Comparison of ENCODE assay signal across 8 cellular contexts in genomic region chr12:100573168-100573498, GRCh38. TPM values are rescaled to one million over a fixed set of nuclear protein-coding genes. Genes with fewer than 3 reads are reported as not detected.
A peak's percentile ranks its signal among the peaks of the same experiment; 100 is the strongest.
DNase-seq lines count a peak whose midpoint lies in the region; ATAC-seq, FAIRE-seq and TF ChIP-seq lines count a peak whose summit lies in the region.

No MANE protein-coding gene starts in this region.

- H3K4me1 ChIP-seq in lung (ENCODE audit: control insufficient read depth in 2 of 2, insufficient read depth in 2 of 2, low read length in 2 of 2): no peaks in the 10 kb centered on the region
- H3K4me1 ChIP-seq in tibial artery: peaks cover 0 to 19% (median 11%) of the 10 kb centered on the region in 4 donors

- H3K9me3 ChIP-seq in lung (ENCODE audit: control insufficient read depth in 2 of 2, insufficient read depth in 1 of 2, low read length in 1 of 2) (no peaks in the 10 kb centered on the region), tibial artery (no peaks in the 10 kb centered on the region)

- no peaks in the 10 kb centered on the region for H3K9me3 Mint-ChIP-seq in activated T-cell treated with anti-CD3 and anti-CD28 coated beads, Interleukin-2, amount 50 U/mL, for 24 hours
- no peaks in the 10 kb centered on the region for H3K9me3 Mint-ChIP-seq in MCF 10A (ENCODE audit: unreplicated experiment)

- H3K36me3 ChIP-seq in lung (ENCODE audit: control insufficient read depth in 2 of 2, insufficient read depth in 2 of 2, low read length in 2 of 2) (no peaks in the 10 kb centered on the region), tibial artery (no peaks in the 10 kb centered on the region)

- no peak for DNase-seq in activated T-cell treated with anti-CD3 and anti-CD28 coated beads, Interleukin-2, amount 50 U/mL, for 24 hours
- DNase-seq in activated T-cell treated with anti-CD3 and anti-CD28 coated beads, Interleukin-2, amount 50 U/mL, for 48 hours: no peak
- DNase-seq in MCF 10A (ENCODE audit: unreplicated experiment): no peak
- no peak for DNase-seq in lung (ENCODE audit: low spot score)
- no peak for DNase-seq in tibial artery
- no peak for DNase-seq in effector CD8-positive, alpha-beta T cell (lab: John Stamatoyannopoulos, UW)
- DNase-seq in frontal cortex (ENCODE audit: low spot score in 2 of 2): no peak

- intact Hi-C loops in MCF 10A (cut with micrococcal nuclease) (no loop called here), tibial artery (cut with DNase I; ENCODE audit: low total_unique reads) (no loop called here)

- CTCF ChIA-PET in MCF 10A (lab: Yijun Ruan, JAX): interaction anchor here (1.1 kb wide), 1 partner anchor 225 kb away, joined by 3 read pairs; no protein-coding TSS in a partner anchor

- H3K27ac Mint-ChIP-seq in activated T-cell treated with anti-CD3 and anti-CD28 coated beads, Interleukin-2, amount 50 U/mL, for 24 hours: no peak overlapping the region
- H3K27ac Mint-ChIP-seq in MCF 10A (ENCODE audit: low read depth, unreplicated experiment): peak overlapping the region; percentile 88

- H3K4me1 Mint-ChIP-seq in activated T-cell treated with anti-CD3 and anti-CD28 coated beads, Interleukin-2, amount 50 U/mL, for 24 hours (ENCODE audit: low read depth): peaks cover 17% of the 10 kb centered on the region
- H3K4me1 Mint-ChIP-seq in MCF 10A (ENCODE audit: insufficient read depth, unreplicated experiment): peaks cover 6% of the 10 kb centered on the region

- no peaks in the 10 kb centered on the region for H3K27me3 ChIP-seq in lung (ENCODE audit: control insufficient read depth, insufficient read depth)
- no peaks in the 10 kb centered on the region for H3K27me3 ChIP-seq in tibial artery

- 18 to 19% methylated on average over 14 of the region's 14 CpGs for WGBS in lung, 2 donors

- H3K27ac ChIP-seq in lung (ENCODE audit: low read depth in 1 of 2, low read length in 1 of 2): peak overlapping the region; percentile 1 to 76
- H3K27ac ChIP-seq in tibial artery: peak overlapping the region; percentile 64 to 65

- no peak for FAIRE-seq in frontal cortex (lab: Jason Lieb, UNC)

- TF ChIP-seq CTCF in MCF 10A (IDR thresholded peaks at IDR 0.05; ENCODE audit: unreplicated experiment): no peak
- TF ChIP-seq CTCF in lung (IDR thresholded peaks at IDR 0.05; ENCODE audit: control extremely low read depth, extremely low read depth): no peak
- no peak for TF ChIP-seq CTCF in tibial artery (IDR thresholded peaks at IDR 0.05)

- POLR2A ChIA-PET in MCF 10A (lab: Yijun Ruan, JAX): interaction anchor here (0.6 to 2.6 kb wide), 5 partner anchors 20 to 1848 kb away, joined by 3 to 16 read pairs (median 4); partner anchors contain the start of gene ACTR6

- no TSS peak for BruUV-seq in MCF 10A (replicated peaks; lab: Mats Ljungman, UMichigan)

- H3K4me3 ChIP-seq in lung (peak overlapping the region; percentile 41), tibial artery (peak overlapping the region; percentile 55 to 88)

- H3K36me3 Mint-ChIP-seq in activated T-cell treated with anti-CD3 and anti-CD28 coated beads, Interleukin-2, amount 50 U/mL, for 24 hours (ENCODE audit: low read depth): no peaks in the 10 kb centered on the region
- H3K36me3 Mint-ChIP-seq in MCF 10A (ENCODE audit: insufficient read depth, unreplicated experiment): no peaks in the 10 kb centered on the region

- ATAC-seq in lung (ENCODE audit: insufficient read depth, low FRiP score) (peak; percentile 8), HG03442 (IDR thresholded peaks at IDR 0.05; ENCODE audit: unreplicated experiment) (no peak)

- peaks cover 44% of the 10 kb centered on the region for H3K27me3 Mint-ChIP-seq in activated T-cell treated with anti-CD3 and anti-CD28 coated beads, Interleukin-2, amount 50 U/mL, for 24 hours
- H3K27me3 Mint-ChIP-seq in MCF 10A (ENCODE audit: insufficient read depth, unreplicated experiment): no peaks in the 10 kb centered on the region

- H3K4me3 Mint-ChIP-seq in activated T-cell treated with anti-CD3 and anti-CD28 coated beads, Interleukin-2, amount 50 U/mL, for 24 hours: peak overlapping the region; percentile 85
- H3K4me3 Mint-ChIP-seq in MCF 10A (ENCODE audit: unreplicated experiment): peak overlapping the region; percentile 92

RNA-seq across cellular contexts. Expression of gene GAS2L3, which starts 0.4 kb away (rescaled TPM):
- total RNA-seq in MCF 10A (2022) (29.9 and 32.6 TPM in 2 replicates), lung (10 to 100 TPM; 10.7 to 15.6 TPM), frontal cortex (66.0 TPM)
- polyA plus RNA-seq in lung: 1 to 10 TPM; 1.7 to 3.4 TPM
